ENCODE assay signal across 20 cellular contexts in the genomic region with DNA sequence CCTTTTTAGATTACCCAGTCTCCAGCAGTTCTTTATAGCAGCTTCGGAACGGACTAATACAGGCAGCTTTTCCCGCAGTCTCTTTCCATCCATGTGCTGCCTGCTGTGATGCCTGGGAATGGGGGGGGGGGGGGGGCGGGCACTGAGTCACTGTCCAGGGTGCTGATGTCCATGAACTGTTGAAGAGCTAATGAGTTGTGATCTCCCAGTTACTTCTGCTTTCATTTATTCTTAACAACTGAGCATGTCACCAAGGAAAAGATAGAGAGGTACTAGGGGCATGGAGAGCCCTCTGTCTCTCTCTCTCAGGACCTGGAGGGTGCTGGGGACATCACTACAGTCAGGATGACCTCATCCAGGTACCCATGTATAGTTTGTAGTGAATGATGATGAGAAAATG. TPM values are rescaled to one million over a fixed set of nuclear protein-coding genes. Genes with fewer than 3 reads are reported as not detected.
A peak's percentile ranks its signal among the peaks of the same experiment; 100 is the strongest.
DNase-seq lines count a peak whose midpoint lies in the region; TF ChIP-seq lines count a peak whose summit lies in the region.
"Had no signal": no experiment of that assay in that cellular context is flagged by ENCODE, and none has a peak within 500 bp of the region (broad histone marks: within the 10 kb centered on the region; RNA-seq: fewer than 3 reads in every experiment).

No MANE protein-coding gene starts in this region.

- H3K27ac ChIP-seq in HEK293 (ENCODE audit: extremely low read depth, low read depth, low read length), result no peak overlapping the region

- no peak for TF ChIP-seq CTCF in HEK293 (tag by site-specific recombination; IDR thresholded peaks at IDR 0.05)

- no peaks in the 10 kb centered on the region for H3K36me3 ChIP-seq in HEK293 (ENCODE audit: control insufficient read depth in 2 of 2, insufficient read depth in 1 of 2, low read length in 2 of 2)
- H3K36me3 ChIP-seq: BE2C had no signal

- POLR2A ChIA-PET in HEK293 (lab: Yijun Ruan, JAX), result interaction anchor here (0.7 kb wide), 1 partner anchor 607 kb away, joined by 5 read pairs; no protein-coding TSS in a partner anchor

- H3K4me1 ChIP-seq in HEK293 (ENCODE audit: control insufficient read depth, insufficient read depth, low read length), result no peaks in the 10 kb centered on the region
- H3K4me1 ChIP-seq: BE2C had no signal

- intact Hi-C loops in head of caudate nucleus (cut with DNase I), result no loop called here

- CTCF ChIA-PET in HEK293 (lab: Yijun Ruan, JAX), result no interaction called here

- DNase-seq in EH (ENCODE audit: low read depth), result peak; percentile 5
- DNase-seq in islet precursor cell, result peak; percentile 50
- DNase-seq in stimulated activated naive CD4-positive, alpha-beta T cell (lab: John Stamatoyannopoulos, UW), result no peak
- DNase-seq in head of caudate nucleus, result no peak
- no peak for DNase-seq in SK-N-DZ (ENCODE audit: low spot score)
- DNase-seq: BE2C, COR-L47, DMS 273 treated with DMSO at 0.1 percent for 48 hours, DND-41, HFFc6, NCI-H1694 treated with DMSO at 0.1 percent for 48 hours, NCI-H2081 treated with DMSO at 0.1 percent for 48 hours, NCI-H2171 treated with DMSO at 0.1 percent for 48 hours, NCI-H446, NCI-H526, SHP77 treated with DMSO at 0.1 percent for 48 hours, T-cell had no signal

- no peak overlapping the region for H3K4me3 ChIP-seq in HEK293 (ENCODE audit: low read depth, low read length)

- H3K9me3 ChIP-seq in HEK293 (ENCODE audit: control insufficient read depth, insufficient read depth, low read depth, low read length), result no peaks in the 10 kb centered on the region
- H3K9me3 ChIP-seq: BE2C had no signal

TF ChIP-seq in HEK293, 187 proteins besides CTCF, POLR2A, EP300 and RAD21:
- no peak for TF ChIP-seq SCRT2 (tag by site-specific recombination; IDR thresholded peaks at IDR 0.05)
- TF ChIP-seq, protein P1, sequence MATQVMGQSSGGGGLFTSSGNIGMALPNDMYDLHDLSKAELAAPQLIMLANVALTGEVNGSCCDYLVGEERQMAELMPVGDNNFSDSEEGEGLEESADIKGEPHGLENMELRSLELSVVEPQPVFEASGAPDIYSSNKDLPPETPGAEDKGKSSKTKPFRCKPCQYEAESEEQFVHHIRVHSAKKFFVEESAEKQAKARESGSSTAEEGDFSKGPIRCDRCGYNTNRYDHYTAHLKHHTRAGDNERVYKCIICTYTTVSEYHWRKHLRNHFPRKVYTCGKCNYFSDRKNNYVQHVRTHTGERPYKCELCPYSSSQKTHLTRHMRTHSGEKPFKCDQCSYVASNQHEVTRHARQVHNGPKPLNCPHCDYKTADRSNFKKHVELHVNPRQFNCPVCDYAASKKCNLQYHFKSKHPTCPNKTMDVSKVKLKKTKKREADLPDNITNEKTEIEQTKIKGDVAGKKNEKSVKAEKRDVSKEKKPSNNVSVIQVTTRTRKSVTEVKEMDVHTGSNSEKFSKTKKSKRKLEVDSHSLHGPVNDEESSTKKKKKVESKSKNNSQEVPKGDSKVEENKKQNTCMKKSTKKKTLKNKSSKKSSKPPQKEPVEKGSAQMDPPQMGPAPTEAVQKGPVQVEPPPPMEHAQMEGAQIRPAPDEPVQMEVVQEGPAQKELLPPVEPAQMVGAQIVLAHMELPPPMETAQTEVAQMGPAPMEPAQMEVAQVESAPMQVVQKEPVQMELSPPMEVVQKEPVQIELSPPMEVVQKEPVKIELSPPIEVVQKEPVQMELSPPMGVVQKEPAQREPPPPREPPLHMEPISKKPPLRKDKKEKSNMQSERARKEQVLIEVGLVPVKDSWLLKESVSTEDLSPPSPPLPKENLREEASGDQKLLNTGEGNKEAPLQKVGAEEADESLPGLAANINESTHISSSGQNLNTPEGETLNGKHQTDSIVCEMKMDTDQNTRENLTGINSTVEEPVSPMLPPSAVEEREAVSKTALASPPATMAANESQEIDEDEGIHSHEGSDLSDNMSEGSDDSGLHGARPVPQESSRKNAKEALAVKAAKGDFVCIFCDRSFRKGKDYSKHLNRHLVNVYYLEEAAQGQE (tag by site-specific recombination; IDR thresholded peaks at IDR 0.05), result peak; percentile 56; the same call in 1 of the 2 replicates

TF ChIP-seq in PFSK-1, 5 proteins besides CTCF, POLR2A, EP300 and RAD21:
- TF ChIP-seq SIN3A (IDR thresholded peaks at IDR 0.05; ENCODE audit: borderline replicate concordance, insufficient read depth, low read length) (no peak), TAF1 (IDR thresholded peaks at IDR 0.05; ENCODE audit: borderline replicate concordance, insufficient read depth, low read length) (no peak), POLR2AphosphoS5 (IDR thresholded peaks at IDR 0.05; ENCODE audit: low read depth, low read length) (no peak), FOXP2 (optimal IDR thresholded peaks at IDR 0.05; ENCODE audit: borderline replicate concordance, extremely low read depth, extremely low read length, insufficient read depth) (no peak)
- TF ChIP-seq, protein P1 (IDR thresholded peaks at IDR 0.05; ENCODE audit: insufficient read depth in 1 of 2, low read depth in 2 of 2, low read length in 2 of 2), result peak; percentile 60 to 82

RNA-seq across cellular contexts. Expression of a gene that starts 20.3 kb away (rescaled TPM):
- polyA plus RNA-seq in PFSK-1 (2012; ENCODE audit: insufficient read length, low read depth), result 0.84 TPM
- not detected in 2 replicates for polyA plus RNA-seq in SK-N-DZ (2014; cell fraction: cytosol; rRNA removed)
- polyA plus RNA-seq in SK-N-DZ (2014; cell fraction: nucleus; rRNA removed), result not detected in 2 replicates

RNA-seq across cellular contexts. Expression of a gene that starts 46.2 kb away (rescaled TPM):
- polyA plus RNA-seq in PFSK-1 (2012; ENCODE audit: insufficient read length, low read depth), result not detected
- not detected in 2 replicates for polyA plus RNA-seq in SK-N-DZ (2014; cell fraction: cytosol; rRNA removed)
- not detected in 2 replicates for polyA plus RNA-seq in SK-N-DZ (2014; cell fraction: nucleus; rRNA removed)
- polyA plus RNA-seq: H1 had no signal

Comparison
In these comparisons a context has a peak if more than half of its experiments do, and no peak if none do; other contexts are left out.
1. DNase-seq: peak in EH (single experiment) and islet precursor cell (single experiment); none in stimulated activated naive CD4-positive, alpha-beta T cell (0 of 6), head of caudate nucleus (0 of 42) and SK-N-DZ (single experiment).